Comparison of ENCODE assay signal across 8 cellular contexts in genomic region chr1:7960867-7961198, GRCh38. TPM values are rescaled to one million over a fixed set of nuclear protein-coding genes. Genes with fewer than 3 reads are reported as not detected.
DNase-seq lines count a peak whose midpoint lies in the region; ATAC-seq and TF ChIP-seq lines count a peak whose summit lies in the region.

No MANE protein-coding gene starts in this region.

- ATAC-seq in DND-41 (ENCODE audit: insufficient read depth, low read depth) (no peak), esophagus mucosa (no peak), HG02938 (IDR thresholded peaks at IDR 0.05; ENCODE audit: unreplicated experiment) (no peak)

- H2AFZ ChIP-seq in DND-41 (ENCODE audit: low read depth, low read length) (peak overlapping the region; percentile 94), parathyroid adenoma (peak overlapping the region; percentile 74)

- no peak for TF ChIP-seq EP300 in esophagus muscularis mucosa (IDR thresholded peaks at IDR 0.05)

- H3K4me3 ChIP-seq in DND-41 (ENCODE audit: low read depth in 1 of 2, low read length in 2 of 2) (peak overlapping the region; percentile 93 to 96), esophagus muscularis mucosa (peak overlapping the region; percentile 72 to 96 (median 94)), parathyroid adenoma (ENCODE audit: low read depth, low read length) (peak overlapping the region; percentile 87)

- no peak for TF ChIP-seq CTCF in DND-41 (IDR thresholded peaks at IDR 0.05; ENCODE audit: borderline replicate concordance, extremely low read depth, low read length, poor library complexity, severe bottlenecking)
- no peak for TF ChIP-seq CTCF in RWPE1 (conservative IDR thresholded peaks at IDR 0.05; ENCODE audit: low read depth)
- TF ChIP-seq CTCF in esophagus muscularis mucosa (IDR thresholded peaks at IDR 0.05), result no peak
- TF ChIP-seq CTCF in parathyroid adenoma (IDR thresholded peaks at IDR 0.05), result no peak

- H3K9me3 ChIP-seq in DND-41 (ENCODE audit: insufficient read depth, low read length, severe bottlenecking) (no peaks in the 10 kb centered on the region), esophagus muscularis mucosa (no peaks in the 10 kb centered on the region), parathyroid adenoma (ENCODE audit: control insufficient read depth, low read length) (no peaks in the 10 kb centered on the region)

- intact Hi-C loops in esophagus muscularis mucosa (cut with DNase I), result loop anchor here (10.0 kb wide), 1 partner anchor 894 kb away; no protein-coding TSS in a partner anchor

- no peak for DNase-seq in DND-41
- no peak for DNase-seq in RWPE1 (ENCODE audit: low spot score)
- DNase-seq in esophagus muscularis mucosa (ENCODE audit: extremely low spot score), result no peak
- no peak for DNase-seq in NCI-H2029 (lab: John Stamatoyannopoulos, UW)
- DNase-seq in DMS153 (lab: John Stamatoyannopoulos, UW), result no peak

- H4K20me1 ChIP-seq in DND-41 (ENCODE audit: insufficient read depth, low read length), result peaks cover under 1% of the 10 kb centered on the region; the same call in 1 of the 2 replicates

- H3K4me2 ChIP-seq in DND-41 (ENCODE audit: insufficient read depth, low read length) (peak overlapping the region; percentile 73), parathyroid adenoma (ENCODE audit: low read length) (peak overlapping the region; percentile 80)

- no peak for TF ChIP-seq POLR2A in esophagus muscularis mucosa (IDR thresholded peaks at IDR 0.05; ENCODE audit: low read depth)

- H3K9ac ChIP-seq in DND-41 (ENCODE audit: low read depth, low read length), result peak overlapping the region; percentile 93
- peak overlapping the region; percentile 72 for H3K9ac ChIP-seq in parathyroid adenoma

- POLR2A ChIA-PET in RWPE1 (lab: Yijun Ruan, JAX; ENCODE audit: low non-redundant PET), result interaction anchor here (0.5 kb wide), 1 partner anchor 178 kb away, joined by 3 read pairs; no protein-coding TSS in a partner anchor

- H3K4me1 ChIP-seq in DND-41 (ENCODE audit: insufficient read depth, low read length) (peaks cover 41% of the 10 kb centered on the region), esophagus muscularis mucosa (peaks cover 26 to 50% (median 42%) of the 10 kb centered on the region in 4 donors), parathyroid adenoma (no peaks in the 10 kb centered on the region)

- H3K27me3 ChIP-seq in DND-41 (ENCODE audit: insufficient read depth, low read length, poor library complexity) (no peaks in the 10 kb centered on the region), esophagus muscularis mucosa (no peaks in the 10 kb centered on the region), parathyroid adenoma (ENCODE audit: control insufficient read depth, insufficient read depth, low read length) (no peaks in the 10 kb centered on the region)

- peak overlapping the region; percentile 96 for H3K27ac ChIP-seq in DND-41 (ENCODE audit: low read length)
- H3K27ac ChIP-seq in RWPE1, result peak overlapping the region; percentile 89
- H3K27ac ChIP-seq in esophagus muscularis mucosa (replicated peaks in 1 of 4), result peak overlapping the region; percentile 92 to 97 (median 95)
- peak overlapping the region; percentile 92 for H3K27ac ChIP-seq in parathyroid adenoma

- H3K79me2 ChIP-seq in DND-41 (ENCODE audit: insufficient read depth, low read length), result peaks cover 52% of the 10 kb centered on the region
- H3K79me2 ChIP-seq in parathyroid adenoma, result peaks cover 18% of the 10 kb centered on the region

- peaks cover 33% of the 10 kb centered on the region for H3K36me3 ChIP-seq in DND-41 (ENCODE audit: insufficient read depth, low read length)
- H3K36me3 ChIP-seq in esophagus muscularis mucosa, result peaks cover 13 to 30% (median 27%) of the 10 kb centered on the region in 4 donors
- no peaks in the 10 kb centered on the region for H3K36me3 ChIP-seq in parathyroid adenoma (ENCODE audit: control insufficient read depth, insufficient read depth, low read length)

- CTCF ChIA-PET in RWPE1 (lab: Yijun Ruan, JAX), result interaction anchor here (0.6 kb wide), 1 partner anchor 441 kb away, joined by 4 read pairs; no protein-coding TSS in a partner anchor

- WGBS in esophagus muscularis mucosa, result 4% methylated on average over 3 of the region's 3 CpGs

RNA-seq across cellular contexts. Expression of gene PARK7, which starts 0.7 kb away (rescaled TPM):
- total RNA-seq in esophagus muscularis mucosa (100 to 1,000 TPM; 201 to 229 (median 212) TPM), esophagus mucosa (170 TPM)

RNA-seq across cellular contexts. Expression of gene TNFRSF9, which starts 20.2 kb away (rescaled TPM):
- total RNA-seq in esophagus muscularis mucosa, result under 1 TPM in 1 of 4 donors, not detected in 3; 0.17 TPM
- 0.16 TPM for total RNA-seq in esophagus mucosa
